1 cellular context compared by ENCODE assay signal in the genomic region with DNA sequence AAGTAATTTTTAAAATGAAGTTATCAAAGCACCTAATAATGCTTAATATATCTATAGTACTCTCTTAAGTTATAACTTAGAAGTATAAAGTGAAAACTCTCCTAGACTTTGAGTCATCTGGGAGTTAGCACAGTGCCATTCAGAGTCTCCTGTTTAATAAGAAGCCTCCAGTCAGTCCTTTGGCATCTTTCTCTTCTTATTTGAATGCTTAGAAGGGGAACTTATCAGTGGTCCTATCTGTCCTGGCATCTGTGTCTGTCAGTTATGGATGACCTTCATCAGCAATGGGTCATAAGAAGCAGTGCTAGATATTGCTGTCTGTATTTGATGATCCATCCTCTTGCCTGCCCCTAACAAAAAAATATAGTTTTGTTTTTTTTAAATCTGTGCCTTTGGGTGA.
TF ChIP-seq lines count a peak whose summit lies in the region.

No MANE protein-coding gene starts in this region.

TF ChIP-seq in SK-N-SH treated with all-trans-retinoic acid at 6 μM for 48 hours, 23 proteins besides CTCF, POLR2A, EP300 and RAD21 (continued from another document):
- TF ChIP-seq, protein P1, sequence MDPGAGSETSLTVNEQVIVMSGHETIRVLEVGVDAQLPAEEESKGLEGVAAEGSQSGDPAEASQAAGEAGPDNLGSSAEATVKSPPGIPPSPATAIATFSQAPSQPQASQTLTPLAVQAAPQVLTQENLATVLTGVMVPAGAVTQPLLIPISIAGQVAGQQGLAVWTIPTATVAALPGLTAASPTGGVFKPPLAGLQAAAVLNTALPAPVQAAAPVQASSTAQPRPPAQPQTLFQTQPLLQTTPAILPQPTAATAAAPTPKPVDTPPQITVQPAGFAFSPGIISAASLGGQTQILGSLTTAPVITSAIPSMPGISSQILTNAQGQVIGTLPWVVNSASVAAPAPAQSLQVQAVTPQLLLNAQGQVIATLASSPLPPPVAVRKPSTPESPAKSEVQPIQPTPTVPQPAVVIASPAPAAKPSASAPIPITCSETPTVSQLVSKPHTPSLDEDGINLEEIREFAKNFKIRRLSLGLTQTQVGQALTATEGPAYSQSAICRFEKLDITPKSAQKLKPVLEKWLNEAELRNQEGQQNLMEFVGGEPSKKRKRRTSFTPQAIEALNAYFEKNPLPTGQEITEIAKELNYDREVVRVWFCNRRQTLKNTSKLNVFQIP (CRISPR knock-in tag; IDR thresholded peaks at IDR 0.05; ENCODE audit: borderline replicate concordance, low read depth): no peak
- TF ChIP-seq OSR1 (CRISPR knock-in tag; IDR thresholded peaks at IDR 0.05) (no peak), SNAI2 (CRISPR knock-in tag; IDR thresholded peaks at IDR 0.05) (no peak), ZFP3 (CRISPR knock-in tag; IDR thresholded peaks at IDR 0.05) (no peak), TCF4 (CRISPR knock-in tag; IDR thresholded peaks at IDR 0.05; ENCODE audit: borderline replicate concordance) (no peak), GLIS3 (CRISPR knock-in tag; IDR thresholded peaks at IDR 0.05) (no peak), ESRRG (CRISPR knock-in tag; IDR thresholded peaks at IDR 0.05) (no peak)
- TF ChIP-seq, protein P2, sequence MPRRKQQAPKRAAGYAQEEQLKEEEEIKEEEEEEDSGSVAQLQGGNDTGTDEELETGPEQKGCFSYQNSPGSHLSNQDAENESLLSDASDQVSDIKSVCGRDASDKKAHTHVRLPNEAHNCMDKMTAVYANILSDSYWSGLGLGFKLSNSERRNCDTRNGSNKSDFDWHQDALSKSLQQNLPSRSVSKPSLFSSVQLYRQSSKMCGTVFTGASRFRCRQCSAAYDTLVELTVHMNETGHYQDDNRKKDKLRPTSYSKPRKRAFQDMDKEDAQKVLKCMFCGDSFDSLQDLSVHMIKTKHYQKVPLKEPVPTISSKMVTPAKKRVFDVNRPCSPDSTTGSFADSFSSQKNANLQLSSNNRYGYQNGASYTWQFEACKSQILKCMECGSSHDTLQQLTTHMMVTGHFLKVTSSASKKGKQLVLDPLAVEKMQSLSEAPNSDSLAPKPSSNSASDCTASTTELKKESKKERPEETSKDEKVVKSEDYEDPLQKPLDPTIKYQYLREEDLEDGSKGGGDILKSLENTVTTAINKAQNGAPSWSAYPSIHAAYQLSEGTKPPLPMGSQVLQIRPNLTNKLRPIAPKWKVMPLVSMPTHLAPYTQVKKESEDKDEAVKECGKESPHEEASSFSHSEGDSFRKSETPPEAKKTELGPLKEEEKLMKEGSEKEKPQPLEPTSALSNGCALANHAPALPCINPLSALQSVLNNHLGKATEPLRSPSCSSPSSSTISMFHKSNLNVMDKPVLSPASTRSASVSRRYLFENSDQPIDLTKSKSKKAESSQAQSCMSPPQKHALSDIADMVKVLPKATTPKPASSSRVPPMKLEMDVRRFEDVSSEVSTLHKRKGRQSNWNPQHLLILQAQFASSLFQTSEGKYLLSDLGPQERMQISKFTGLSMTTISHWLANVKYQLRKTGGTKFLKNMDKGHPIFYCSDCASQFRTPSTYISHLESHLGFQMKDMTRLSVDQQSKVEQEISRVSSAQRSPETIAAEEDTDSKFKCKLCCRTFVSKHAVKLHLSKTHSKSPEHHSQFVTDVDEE (CRISPR knock-in tag; IDR thresholded peaks at IDR 0.05): no peak
- TF ChIP-seq, protein P3, sequence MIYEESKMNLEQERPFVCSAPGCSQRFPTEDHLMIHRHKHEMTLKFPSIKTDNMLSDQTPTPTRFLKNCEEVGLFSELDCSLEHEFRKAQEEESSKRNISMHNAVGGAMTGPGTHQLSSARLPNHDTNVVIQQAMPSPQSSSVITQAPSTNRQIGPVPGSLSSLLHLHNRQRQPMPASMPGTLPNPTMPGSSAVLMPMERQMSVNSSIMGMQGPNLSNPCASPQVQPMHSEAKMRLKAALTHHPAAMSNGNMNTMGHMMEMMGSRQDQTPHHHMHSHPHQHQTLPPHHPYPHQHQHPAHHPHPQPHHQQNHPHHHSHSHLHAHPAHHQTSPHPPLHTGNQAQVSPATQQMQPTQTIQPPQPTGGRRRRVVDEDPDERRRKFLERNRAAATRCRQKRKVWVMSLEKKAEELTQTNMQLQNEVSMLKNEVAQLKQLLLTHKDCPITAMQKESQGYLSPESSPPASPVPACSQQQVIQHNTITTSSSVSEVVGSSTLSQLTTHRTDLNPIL (CRISPR knock-in tag; IDR thresholded peaks at IDR 0.05; ENCODE audit: low read depth): no peak
- TF ChIP-seq, protein P4, sequence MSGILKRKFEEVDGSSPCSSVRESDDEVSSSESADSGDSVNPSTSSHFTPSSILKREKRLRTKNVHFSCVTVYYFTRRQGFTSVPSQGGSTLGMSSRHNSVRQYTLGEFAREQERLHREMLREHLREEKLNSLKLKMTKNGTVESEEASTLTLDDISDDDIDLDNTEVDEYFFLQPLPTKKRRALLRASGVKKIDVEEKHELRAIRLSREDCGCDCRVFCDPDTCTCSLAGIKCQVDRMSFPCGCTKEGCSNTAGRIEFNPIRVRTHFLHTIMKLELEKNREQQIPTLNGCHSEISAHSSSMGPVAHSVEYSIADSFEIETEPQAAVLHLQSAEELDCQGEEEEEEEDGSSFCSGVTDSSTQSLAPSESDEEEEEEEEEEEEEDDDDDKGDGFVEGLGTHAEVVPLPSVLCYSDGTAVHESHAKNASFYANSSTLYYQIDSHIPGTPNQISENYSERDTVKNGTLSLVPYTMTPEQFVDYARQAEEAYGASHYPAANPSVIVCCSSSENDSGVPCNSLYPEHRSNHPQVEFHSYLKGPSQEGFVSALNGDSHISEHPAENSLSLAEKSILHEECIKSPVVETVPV (CRISPR knock-in tag; IDR thresholded peaks at IDR 0.05): no peak
